In genomic region chr12:85673921-85674420, GRCh38 we compare ENCODE assay signal across 30 cellular contexts.
"Had no signal": no experiment of that assay in that cellular context is flagged by ENCODE, and none has a peak within 500 bp of the region (broad histone marks: within the 10 kb centered on the region; RNA-seq: fewer than 3 reads in every experiment).

No MANE protein-coding gene starts in this region.

- DNase-seq: activated effector memory CD4-positive, alpha-beta T cell treated with anti-CD3 and anti-CD28 coated beads, Interleukin-2, amount 50 U/mL, for 16 hours; activated effector memory CD4-positive, alpha-beta T cell treated with Interleukin-2 at 50 U/mL for 16 hours; activated gamma-delta T cell; activated gamma-delta T cell treated with Interleukin-2 at 50 U/mL for 16 hours; activated naive CD4-positive, alpha-beta T cell; activated naive CD4-positive, alpha-beta T cell treated with anti-CD3 and anti-CD28 coated beads for 36 hours; activated naive CD4-positive, alpha-beta T cell treated with anti-CD3 and anti-CD28 coated beads, Interleukin-2, amount 10 ng/mL, durations not matched to agents 7 days and 5 days; activated naive CD4-positive, alpha-beta T cell treated with anti-CD3 and anti-CD28 coated beads, Interleukin-2, amount 50 U/mL, for 16 hours; activated naive CD4-positive, alpha-beta T cell treated with Interleukin-2 at 50 U/mL for 16 hours; activated naive CD8-positive, alpha-beta T cell treated with anti-CD3 and anti-CD28 coated beads for 36 hours; activated naive CD8-positive, alpha-beta T cell treated with anti-CD3 and anti-CD28 coated beads, Interleukin-2, amount 10 ng/mL, durations not matched to agents 7 days and 5 days; activated naive CD8-positive, alpha-beta T cell treated with anti-CD3 and anti-CD28 coated beads, Interleukin-2, amount 50 U/mL, for 24 hours; activated T-cell treated with anti-CD3 and anti-CD28 coated beads, Interleukin-2, amount 50 U/mL, for 1 hour; activated T-cell treated with anti-CD3 and anti-CD28 coated beads, Interleukin-2, amount 50 U/mL, for 24 hours; activated T-cell treated with anti-CD3 and anti-CD28 coated beads, Interleukin-2, amount 50 U/mL, for 4 hours; activated T-cell treated with anti-CD3 and anti-CD28 coated beads, Interleukin-2, amount 50 U/mL, for 48 hours; activated T-cell treated with anti-CD3 and anti-CD28 coated beads, Interleukin-2, amount 50 U/mL, for 72 hours; adrenal gland; amniotic stem cell; amygdala; anterior cingulate cortex; aorta; body of pancreas; brain microvascular endothelial cell; caudate nucleus; cerebellar nuclear complex had no signal

- FAIRE-seq: astrocyte, bronchial epithelial cell had no signal

- ATAC-seq: activated naive CD4-positive, alpha-beta T cell treated with anti-CD3 and anti-CD28 coated beads, Interleukin-2, amount 50 U/mL, for 72 hours; activated naive CD8-positive, alpha-beta T cell treated with anti-CD3 and anti-CD28 coated beads, Interleukin-2, amount 50 U/mL, for 24 hours; activated T-cell treated with anti-CD3 and anti-CD28 coated beads, Interleukin-2, amount 50 U/mL, for 4 hours; activated T-cell treated with anti-CD3 and anti-CD28 coated beads, Interleukin-2, amount 50 U/mL, for 72 hours; activated T-helper 17 cell treated with anti-CD3 and anti-CD28 coated beads, Interleukin-2, amount 50 U/mL, for 72 hours; body of pancreas had no signal
